In genomic region chr16:86554599-86554916, GRCh38 we compare ENCODE assay signal across 8 cellular contexts. TPM values are rescaled to one million over a fixed set of nuclear protein-coding genes. Genes with fewer than 3 reads are reported as not detected.
A peak's percentile ranks its signal among the peaks of the same experiment; 100 is the strongest.
DNase-seq lines count a peak whose midpoint lies in the region; ATAC-seq, FAIRE-seq and TF ChIP-seq lines count a peak whose summit lies in the region.

No MANE protein-coding gene starts in this region.

- peak overlapping the region; percentile 74 for H3K4me3 ChIP-seq in GM12875 (ENCODE audit: low read depth, low read length)
- H3K4me3 ChIP-seq in RWPE2 (ENCODE audit: severe bottlenecking): peak overlapping the region; percentile 93
- peak overlapping the region; percentile 85 for H3K4me3 ChIP-seq in fibroblast of pulmonary artery (replicated peaks; ENCODE audit: low read depth, low read length)
- peak overlapping the region; percentile 79 to 87 for H3K4me3 ChIP-seq in prostate gland

- H3K27ac ChIP-seq in RWPE2 (ENCODE audit: poor library complexity, severe bottlenecking) (peak overlapping the region; percentile 23), prostate gland (peak overlapping the region; percentile 79 to 80)

- DNase-seq in RWPE2 (ENCODE audit: low spot score) (no peak), fibroblast of pulmonary artery (ENCODE audit: low read depth) (no peak), prostate gland (ENCODE audit: low spot score) (no peak), HTR-8/SVneo (ENCODE audit: insufficient read length, low spot score) (no peak), DMS153 (lab: John Stamatoyannopoulos, UW) (no peak), hippocampal formation (lab: John Stamatoyannopoulos, UW) (no peak)

- H3K27me3 ChIP-seq in RWPE2 (ENCODE audit: insufficient read depth, poor library complexity, severe bottlenecking) (no peaks in the 10 kb centered on the region), prostate gland (replicated peaks; ENCODE audit: insufficient read depth) (no peaks in the 10 kb centered on the region)

- H3K36me3 ChIP-seq in RWPE2 (ENCODE audit: low read depth) (peaks cover 25% of the 10 kb centered on the region), prostate gland (peaks cover 0 to 5% of the 10 kb centered on the region in 2 donors)

- no peak for TF ChIP-seq POLR2A in prostate gland (IDR thresholded peaks at IDR 0.05)

- 3% methylated on average over 10 of the region's 10 CpGs for WGBS in prostate gland

- H3K9me3 ChIP-seq in RWPE2 (ENCODE audit: severe bottlenecking) (no peaks in the 10 kb centered on the region), prostate gland (no peaks in the 10 kb centered on the region)

- no peak for TF ChIP-seq CTCF in GM12875 (IDR thresholded peaks at IDR 0.05; ENCODE audit: borderline replicate concordance, insufficient read depth, low read depth, low read length)
- TF ChIP-seq CTCF in RWPE2 (IDR thresholded peaks at IDR 0.05; ENCODE audit: poor library complexity, severe bottlenecking): no peak
- TF ChIP-seq CTCF in fibroblast of pulmonary artery (IDR thresholded peaks at IDR 0.05; ENCODE audit: low read length, missing control alignments): no peak
- no peak for TF ChIP-seq CTCF in prostate gland (IDR thresholded peaks at IDR 0.05)

- intact Hi-C loops in prostate gland (cut with DNase I): no loop called here

- no peak for FAIRE-seq in HTR-8/SVneo (lab: Jason Lieb, UNC)

- no peak for ATAC-seq in RWPE2 (ENCODE audit: low read depth)
- no peak for ATAC-seq in GM19455 (IDR thresholded peaks at IDR 0.05; ENCODE audit: unreplicated experiment)

- H3K4me1 ChIP-seq in RWPE2 (ENCODE audit: insufficient read depth, poor library complexity, severe bottlenecking): peaks cover 4% of the 10 kb centered on the region
- H3K4me1 ChIP-seq in prostate gland (replicated peaks): no peaks in the 10 kb centered on the region

RNA-seq across cellular contexts. Expression of gene MTHFSD, which starts 0.5 kb away (rescaled TPM):
- total RNA-seq in prostate gland: 10 to 100 TPM; 23.7 to 43.8 TPM

RNA-seq across cellular contexts. Expression of gene FOXC2, which starts 12.1 kb away (rescaled TPM):
- 1 to 10 TPM in 1 of 2 donors, under 1 TPM in 1; 0.41 to 6.5 TPM for total RNA-seq in prostate gland

RNA-seq across cellular contexts. Expression of gene FOXL1, which starts 23.8 kb away (rescaled TPM):
- 1 to 10 TPM in 1 of 2 donors, under 1 TPM in 1; 0.87 to 8.6 TPM for total RNA-seq in prostate gland

RNA-seq across cellular contexts. Expression of gene FOXF1, which starts 44.2 kb away (rescaled TPM):
- total RNA-seq in prostate gland: 1 to 10 TPM; 5.3 to 6.9 TPM
